In genomic region chr19:31519216-31519615, GRCh38 we compare ENCODE assay signal across 1 cellular context.
TF ChIP-seq lines count a peak whose summit lies in the region.

No MANE protein-coding gene starts in this region.

TF ChIP-seq in GM23338, 12 proteins besides CTCF, POLR2A, EP300 and RAD21 (continued from another document):
- TF ChIP-seq ZNF462 (CRISPR knock-in tag; IDR thresholded peaks at IDR 0.05): no peak
- TF ChIP-seq, protein P1, sequence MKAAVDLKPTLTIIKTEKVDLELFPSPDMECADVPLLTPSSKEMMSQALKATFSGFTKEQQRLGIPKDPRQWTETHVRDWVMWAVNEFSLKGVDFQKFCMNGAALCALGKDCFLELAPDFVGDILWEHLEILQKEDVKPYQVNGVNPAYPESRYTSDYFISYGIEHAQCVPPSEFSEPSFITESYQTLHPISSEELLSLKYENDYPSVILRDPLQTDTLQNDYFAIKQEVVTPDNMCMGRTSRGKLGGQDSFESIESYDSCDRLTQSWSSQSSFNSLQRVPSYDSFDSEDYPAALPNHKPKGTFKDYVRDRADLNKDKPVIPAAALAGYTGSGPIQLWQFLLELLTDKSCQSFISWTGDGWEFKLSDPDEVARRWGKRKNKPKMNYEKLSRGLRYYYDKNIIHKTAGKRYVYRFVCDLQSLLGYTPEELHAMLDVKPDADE (IDR thresholded peaks at IDR 0.05): no peak
- no peak for TF ChIP-seq EZH2phosphoT487 (IDR thresholded peaks at IDR 0.05; ENCODE audit: unreplicated experiment)
- TF ChIP-seq POLR2AphosphoS5 (IDR thresholded peaks at IDR 0.05; ENCODE audit: low read depth): no peak
